ENCODE assay signal across 8 cellular contexts in the genomic region with DNA sequence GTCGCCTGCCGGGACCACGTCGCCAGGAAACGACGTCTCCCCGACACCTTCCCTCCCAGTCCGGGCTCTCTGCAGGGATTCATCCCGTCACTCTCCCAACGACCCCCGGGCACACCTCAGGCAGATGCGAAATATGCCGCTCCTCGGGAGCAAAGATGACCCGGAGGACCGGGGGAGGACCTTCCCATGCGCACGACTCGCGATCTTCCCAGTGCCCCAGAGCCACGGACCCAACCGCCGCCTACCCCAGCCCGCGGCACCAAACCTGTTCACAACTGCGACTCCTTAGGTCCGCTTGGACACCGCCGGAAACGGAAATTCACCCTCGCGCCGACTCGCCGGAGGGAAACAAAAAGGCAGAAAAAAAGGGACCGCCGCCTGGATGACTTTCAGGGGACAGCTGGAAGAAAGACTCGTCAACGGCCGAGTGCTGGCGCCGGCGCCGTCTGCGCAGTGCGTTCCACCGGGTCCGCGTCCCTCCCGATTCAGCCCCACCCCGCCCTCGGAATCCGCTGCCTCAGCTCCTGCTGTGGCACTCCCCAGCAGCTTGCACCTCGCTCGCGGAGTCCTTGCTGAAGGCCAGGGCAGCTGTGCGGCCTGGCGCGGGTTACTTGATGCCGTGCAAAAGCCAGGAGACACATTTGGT. TPM values are rescaled to one million over a fixed set of nuclear protein-coding genes. Genes with fewer than 3 reads are reported as not detected.
DNase-seq lines count a peak whose midpoint lies in the region; ATAC-seq, FAIRE-seq and TF ChIP-seq lines count a peak whose summit lies in the region.
"Not testable (repeated sequence)": the region's sequence is repeated elsewhere in the genome, so short reads cannot be mapped to it uniquely, and the experiment has no call there.

No MANE protein-coding gene starts in this region.

- H3K9me3 Mint-ChIP-seq in T-cell = not testable (repeated sequence)

- peak overlapping the region; percentile 82 to 95 (median 90) for H3K27ac ChIP-seq in transverse colon

- TF ChIP-seq POLR2A in GM12892 (IDR thresholded peaks at IDR 0.05; ENCODE audit: low read depth, low read length) (peak; percentile 76; the same call in 1 of the 2 replicates), transverse colon (IDR thresholded peaks at IDR 0.05) (peak; percentile 63)

- WGBS in transverse colon (ENCODE audit: low coverage in 1 of 2), 2 donors = 0% methylated on average over 16 of the region's 60 CpGs; no CpG with 5 or more reads in 1 of the 2 donors

- intact Hi-C loops in left cardiac atrium (cut with DNase I); posterior cingulate gyrus (cut with DNase I); transverse colon (cut with DNase I; ENCODE audit: low total_unique reads): not testable (repeated sequence)

- H3K27me3 ChIP-seq in transverse colon = not testable (repeated sequence)

- not testable (repeated sequence) for FAIRE-seq in GM12892 (lab: Jason Lieb, UNC)

- H3K4me1 ChIP-seq in transverse colon = not testable (repeated sequence)

- H3K36me3 Mint-ChIP-seq in T-cell = not testable (repeated sequence)

- CTCF ChIA-PET in T-cell (lab: Charles Lee) = not testable (repeated sequence)

- H3K4me3 ChIP-seq in transverse colon = peak overlapping the region; percentile 54 to 83 (median 74)

- H3K4me1 Mint-ChIP-seq in T-cell = not testable (repeated sequence)

- not testable (repeated sequence) for H3K36me3 ChIP-seq in transverse colon

- H3K9me3 ChIP-seq in transverse colon = not testable (repeated sequence)

- peak overlapping the region; percentile 95 to 98 (median 96) for H3K4me3 Mint-ChIP-seq in T-cell

- POLR2A ChIA-PET in T-cell (lab: Charles Lee) = not testable (repeated sequence)

- DNase-seq in GM12892 (ENCODE audit: insufficient read length) (peak; percentile 10), NCI-H1417 treated with DMSO at 0.1 percent for 48 hours (lab: John Stamatoyannopoulos, UW) (peak; percentile 14), T-cell (peak; percentile 53 to 83 (median 68)), amniotic epithelial cell (ENCODE audit: low read depth) (peak; percentile 75), left cardiac atrium (peak; percentile 81), posterior cingulate gyrus (peak; percentile 79 to 98 (median 91)), transverse colon (peak; percentile 86)

- H3K27me3 Mint-ChIP-seq in T-cell = not testable (repeated sequence)

- TF ChIP-seq EP300 in transverse colon (IDR thresholded peaks at IDR 0.05; ENCODE audit: low read depth) = not testable (repeated sequence)

- peak; percentile 84 for ATAC-seq in HG02840 (IDR thresholded peaks at IDR 0.05; ENCODE audit: low FRiP score, unreplicated experiment)
- peak; percentile 86 to 92 (median 88) for ATAC-seq in T-cell (replicated peaks in 1 of 4)
- ATAC-seq in left cardiac atrium = peak; percentile 95 to 96

- not testable (repeated sequence) for TF ChIP-seq CTCF in transverse colon (IDR thresholded peaks at IDR 0.05)

- in situ Hi-C loops in transverse colon (cut with MboI; ENCODE audit: low pct_ligation_motif_present in 1 of 4, low pct_unique_long_range_greater_than_20kb in 1 of 4, low sequenced_read_pairs in 3 of 4) = not testable (repeated sequence)

- peak overlapping the region; percentile 97 to 98 for H3K27ac Mint-ChIP-seq in T-cell

RNA-seq across cellular contexts. Expression of gene AGAP9, which starts 29.9 kb away (rescaled TPM):
- polyA plus RNA-seq in GM12892 (2012; ENCODE audit: missing spikeins) = 3.9 TPM
- total RNA-seq in T-cell = 10 to 100 TPM in 1 of 5 donors, 1 to 10 TPM in 4; 7.3 to 13.1 (median 8.8) TPM
- 1 to 10 TPM; 2.6 to 2.7 TPM for total RNA-seq in left cardiac atrium
- 10 to 100 TPM in 2 of 4 donors, 1 to 10 TPM in 2; 2.0 to 18.6 (median 12.4) TPM for total RNA-seq in transverse colon

Comparison
In these comparisons a context has a peak if more than half of its experiments do, and no peak if none do; other contexts are left out.
1. Peak in every context shown above with its lines: DNase-seq, ATAC-seq, H3K4me3 ChIP-seq and H3K27ac ChIP-seq.
2. DNase-seq: peak in every context shown above with its lines; median percentile 91 in posterior cingulate gyrus; 86 in transverse colon; 81 in left cardiac atrium; 75 in amniotic epithelial cell; 68 in T-cell; 14 in NCI-H1417 treated with DMSO at 0.1 percent for 48 hours; 10 in GM12892.